8 cellular contexts compared by ENCODE assay signal in genomic region chr15:101252836-101253235, GRCh38.
DNase-seq lines count a peak whose midpoint lies in the region; ATAC-seq and TF ChIP-seq lines count a peak whose summit lies in the region.

No MANE protein-coding gene starts in this region.

- H3K27me3 Mint-ChIP-seq in T-helper 2 cell treated with Interferon-gamma antibody and Interleukin-4, amounts not matched to agents 5 μg/mL and 100 μg/mL, for 36 hours (ENCODE audit: low read depth): no peaks in the 10 kb centered on the region

- peak overlapping the region; percentile 83 for H3K4me3 ChIP-seq in iPS-11a (ENCODE audit: low read depth, low read length)
- peak overlapping the region; percentile 72 to 86 (median 79) for H3K4me3 ChIP-seq in subcutaneous abdominal adipose tissue (ENCODE audit: low read depth in 1 of 5, low read length in 5 of 5)

- peak overlapping the region in 4 of 5 donors; percentile 66 to 81 (median 77) for H3K9ac ChIP-seq in subcutaneous abdominal adipose tissue (ENCODE audit: low read length in 5 of 5)

- no peak for TF ChIP-seq CTCF in VCaP (conservative IDR thresholded peaks at IDR 0.05)

- ATAC-seq in GM21723 (IDR thresholded peaks at IDR 0.05; ENCODE audit: unreplicated experiment): no peak

- H3K27ac ChIP-seq in VCaP: peak overlapping the region; percentile 90
- peak overlapping the region; percentile 65 for H3K27ac ChIP-seq in subcutaneous abdominal adipose tissue (ENCODE audit: low read depth, low read length)

- peaks cover 20% of the 10 kb centered on the region for H3K36me3 Mint-ChIP-seq in T-helper 2 cell treated with Interferon-gamma antibody and Interleukin-4, amounts not matched to agents 5 μg/mL and 100 μg/mL, for 36 hours (ENCODE audit: low read depth)

- H3K9me3 Mint-ChIP-seq in T-helper 2 cell treated with Interferon-gamma antibody and Interleukin-4, amounts not matched to agents 5 μg/mL and 100 μg/mL, for 36 hours: no peaks in the 10 kb centered on the region

- no peaks in the 10 kb centered on the region for H3K9me3 ChIP-seq in subcutaneous abdominal adipose tissue (ENCODE audit: control insufficient read depth in 5 of 5, low read length in 5 of 5)

- peak overlapping the region; percentile 90 for H3K27ac Mint-ChIP-seq in T-helper 2 cell treated with Interferon-gamma antibody and Interleukin-4, amounts not matched to agents 5 μg/mL and 100 μg/mL, for 36 hours

- H3K4me3 Mint-ChIP-seq in T-helper 2 cell treated with Interferon-gamma antibody and Interleukin-4, amounts not matched to agents 5 μg/mL and 100 μg/mL, for 36 hours: peak overlapping the region; percentile 90

- no peak for DNase-seq in T-helper 2 cell treated with Interferon-gamma antibody and Interleukin-4, amounts not matched to agents 5 μg/mL and 100 μg/mL, for 36 hours (ENCODE audit: low spot score)
- DNase-seq in T-helper 2 cell (no peak), NCI-H82 (lab: John Stamatoyannopoulos, UW) (no peak), NCI-H446 treated with DMSO at 0.1 percent for 48 hours (lab: John Stamatoyannopoulos, UW) (no peak)

- H3K4me1 ChIP-seq in subcutaneous abdominal adipose tissue (ENCODE audit: control insufficient read depth in 5 of 5, insufficient read depth in 5 of 5, low read length in 5 of 5): peaks cover 6 to 30% (median 24%) of the 10 kb centered on the region in 5 donors

- peaks cover 0 to 4% (median 0%) of the 10 kb centered on the region in 5 donors for H3K36me3 ChIP-seq in subcutaneous abdominal adipose tissue (ENCODE audit: control insufficient read depth in 5 of 5, insufficient read depth in 5 of 5, low read length in 5 of 5)

- H3K4me1 Mint-ChIP-seq in T-helper 2 cell treated with Interferon-gamma antibody and Interleukin-4, amounts not matched to agents 5 μg/mL and 100 μg/mL, for 36 hours (ENCODE audit: low read depth): peaks cover 47% of the 10 kb centered on the region

- H3K27me3 ChIP-seq in subcutaneous abdominal adipose tissue (ENCODE audit: control insufficient read depth in 5 of 5, insufficient read depth in 4 of 5, low read length in 5 of 5): no peaks in the 10 kb centered on the region
